22 cellular contexts compared by ENCODE assay signal in genomic region chr2:1621041-1621440, GRCh38.
DNase-seq lines count a peak whose midpoint lies in the region; ATAC-seq and TF ChIP-seq lines count a peak whose summit lies in the region.
"Had no signal": no experiment of that assay in that cellular context is flagged by ENCODE, and none has a peak within 500 bp of the region (broad histone marks: within the 10 kb centered on the region; RNA-seq: fewer than 3 reads in every experiment).

No MANE protein-coding gene starts in this region.

- H3K27ac ChIP-seq in C4-2B (peak overlapping the region; percentile 39), spleen (no peak overlapping the region)
- H3K27ac ChIP-seq: SK-N-MC had no signal

- WGBS in spleen, 5 donors, result 74 to 82% (median 80%) methylated on average over 11 of the region's 11 CpGs

- H3K9me3 Mint-ChIP-seq in chondrocyte (ENCODE audit: low read depth), result no peaks in the 10 kb centered on the region
- H3K9me3 Mint-ChIP-seq: CD8-positive, alpha-beta T cell had no signal

- ATAC-seq in SK-N-SH treated with all-trans-retinoic acid at 6 μM for 48 hours, result no peak
- ATAC-seq: CD8-positive, alpha-beta T cell; GM23338; HCT116; PC-3 had no signal

- no peaks in the 10 kb centered on the region for H3K27me3 ChIP-seq in spleen (replicated peaks in 1 of 7)

- peaks cover 12% of the 10 kb centered on the region for H3K4me1 Mint-ChIP-seq in chondrocyte (ENCODE audit: low read depth)

- H3K9me3 ChIP-seq in spleen, result peaks cover 0 to 3% (median 0%) of the 10 kb centered on the region in 8 donors

- no peaks in the 10 kb centered on the region for H3K36me3 ChIP-seq in spleen

- peaks cover 4% of the 10 kb centered on the region for H3K36me3 Mint-ChIP-seq in chondrocyte (ENCODE audit: low read depth)
- H3K36me3 Mint-ChIP-seq: CD8-positive, alpha-beta T cell had no signal

- TF ChIP-seq CTCF in C4-2B (conservative IDR thresholded peaks at IDR 0.05) (no peak), chondrocyte (IDR thresholded peaks at IDR 0.05) (no peak), spleen (IDR thresholded peaks at IDR 0.05 in 8 of 11, conservative IDR thresholded peaks at IDR 0.05 in 3 of 11) (no peak)

- peak overlapping the region; percentile 41 for H3K27ac Mint-ChIP-seq in chondrocyte (ENCODE audit: unreplicated experiment)
- H3K27ac Mint-ChIP-seq: CD8-positive, alpha-beta T cell; GM23338; IgD-negative memory B cell had no signal

- H3K4me3 Mint-ChIP-seq in chondrocyte (ENCODE audit: unreplicated experiment), result no peak overlapping the region
- H3K4me3 Mint-ChIP-seq: CD8-positive, alpha-beta T cell; GM23338; IgD-negative memory B cell had no signal

- intact Hi-C loops in spleen (cut with DNase I; ENCODE audit: low total_unique reads), result no loop called here

- DNase-seq in Jurkat, Clone E6-1 (ENCODE audit: low read depth, low spot score), result peak; percentile 35
- DNase-seq in chondrocyte (ENCODE audit: low spot score) (peak; percentile 29), spleen (peak; percentile 39), kidney glomerular epithelial cell (lab: John Stamatoyannopoulos, UW) (no peak)
- no peak for DNase-seq in activated CD8-positive, alpha-beta memory T cell treated with anti-CD3 and anti-CD28 coated beads for 24 hours
- DNase-seq: Calu3; CD8-positive, alpha-beta T cell; Karpas-422; NCI-H1417; NCI-H187; NCI-H2107; NCI-H446 treated with DMSO at 0.1 percent for 48 hours; NCI-H526 treated with DMSO at 0.1 percent for 48 hours; PC-3; RPMI8226; SHP77 had no signal

- H3K4me1 ChIP-seq in spleen, result peaks cover 0 to 9% (median 0%) of the 10 kb centered on the region in 6 donors

- TF ChIP-seq POLR2A in spleen (IDR thresholded peaks at IDR 0.05), result no peak

- no peaks in the 10 kb centered on the region for H3K27me3 Mint-ChIP-seq in chondrocyte (ENCODE audit: low read depth)
- H3K27me3 Mint-ChIP-seq: IgD-negative memory B cell had no signal

- no peak overlapping the region for H3K4me3 ChIP-seq in Jurkat, Clone E6-1 (ENCODE audit: low read length)
- no peak overlapping the region for H3K4me3 ChIP-seq in spleen
- H3K4me3 ChIP-seq: GM23338, SK-N-MC had no signal

TF ChIP-seq in SK-N-SH treated with all-trans-retinoic acid at 6 μM for 48 hours, 23 proteins besides CTCF, POLR2A, EP300 and RAD21:
- TF ChIP-seq, protein P1, sequence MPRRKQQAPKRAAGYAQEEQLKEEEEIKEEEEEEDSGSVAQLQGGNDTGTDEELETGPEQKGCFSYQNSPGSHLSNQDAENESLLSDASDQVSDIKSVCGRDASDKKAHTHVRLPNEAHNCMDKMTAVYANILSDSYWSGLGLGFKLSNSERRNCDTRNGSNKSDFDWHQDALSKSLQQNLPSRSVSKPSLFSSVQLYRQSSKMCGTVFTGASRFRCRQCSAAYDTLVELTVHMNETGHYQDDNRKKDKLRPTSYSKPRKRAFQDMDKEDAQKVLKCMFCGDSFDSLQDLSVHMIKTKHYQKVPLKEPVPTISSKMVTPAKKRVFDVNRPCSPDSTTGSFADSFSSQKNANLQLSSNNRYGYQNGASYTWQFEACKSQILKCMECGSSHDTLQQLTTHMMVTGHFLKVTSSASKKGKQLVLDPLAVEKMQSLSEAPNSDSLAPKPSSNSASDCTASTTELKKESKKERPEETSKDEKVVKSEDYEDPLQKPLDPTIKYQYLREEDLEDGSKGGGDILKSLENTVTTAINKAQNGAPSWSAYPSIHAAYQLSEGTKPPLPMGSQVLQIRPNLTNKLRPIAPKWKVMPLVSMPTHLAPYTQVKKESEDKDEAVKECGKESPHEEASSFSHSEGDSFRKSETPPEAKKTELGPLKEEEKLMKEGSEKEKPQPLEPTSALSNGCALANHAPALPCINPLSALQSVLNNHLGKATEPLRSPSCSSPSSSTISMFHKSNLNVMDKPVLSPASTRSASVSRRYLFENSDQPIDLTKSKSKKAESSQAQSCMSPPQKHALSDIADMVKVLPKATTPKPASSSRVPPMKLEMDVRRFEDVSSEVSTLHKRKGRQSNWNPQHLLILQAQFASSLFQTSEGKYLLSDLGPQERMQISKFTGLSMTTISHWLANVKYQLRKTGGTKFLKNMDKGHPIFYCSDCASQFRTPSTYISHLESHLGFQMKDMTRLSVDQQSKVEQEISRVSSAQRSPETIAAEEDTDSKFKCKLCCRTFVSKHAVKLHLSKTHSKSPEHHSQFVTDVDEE (CRISPR knock-in tag; IDR thresholded peaks at IDR 0.05), result no peak
- TF ChIP-seq, protein P2, sequence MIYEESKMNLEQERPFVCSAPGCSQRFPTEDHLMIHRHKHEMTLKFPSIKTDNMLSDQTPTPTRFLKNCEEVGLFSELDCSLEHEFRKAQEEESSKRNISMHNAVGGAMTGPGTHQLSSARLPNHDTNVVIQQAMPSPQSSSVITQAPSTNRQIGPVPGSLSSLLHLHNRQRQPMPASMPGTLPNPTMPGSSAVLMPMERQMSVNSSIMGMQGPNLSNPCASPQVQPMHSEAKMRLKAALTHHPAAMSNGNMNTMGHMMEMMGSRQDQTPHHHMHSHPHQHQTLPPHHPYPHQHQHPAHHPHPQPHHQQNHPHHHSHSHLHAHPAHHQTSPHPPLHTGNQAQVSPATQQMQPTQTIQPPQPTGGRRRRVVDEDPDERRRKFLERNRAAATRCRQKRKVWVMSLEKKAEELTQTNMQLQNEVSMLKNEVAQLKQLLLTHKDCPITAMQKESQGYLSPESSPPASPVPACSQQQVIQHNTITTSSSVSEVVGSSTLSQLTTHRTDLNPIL (CRISPR knock-in tag; IDR thresholded peaks at IDR 0.05; ENCODE audit: low read depth), result no peak
- TF ChIP-seq ESRRG (CRISPR knock-in tag; IDR thresholded peaks at IDR 0.05) (no peak), PPARA (CRISPR knock-in tag; IDR thresholded peaks at IDR 0.05; ENCODE audit: borderline replicate concordance) (no peak), ZC3H10 (CRISPR knock-in tag; IDR thresholded peaks at IDR 0.05) (no peak), RARB (CRISPR knock-in tag; IDR thresholded peaks at IDR 0.05) (no peak), CSDC2 (CRISPR knock-in tag; IDR thresholded peaks at IDR 0.05) (no peak), OSR1 (CRISPR knock-in tag; IDR thresholded peaks at IDR 0.05) (no peak), ISL1 (CRISPR knock-in tag; IDR thresholded peaks at IDR 0.05) (no peak), TOX (CRISPR knock-in tag; IDR thresholded peaks at IDR 0.05; ENCODE audit: borderline replicate concordance) (no peak), SNAI2 (CRISPR knock-in tag; IDR thresholded peaks at IDR 0.05) (no peak), GLIS3 (CRISPR knock-in tag; IDR thresholded peaks at IDR 0.05) (no peak), ZNF565 (CRISPR knock-in tag; conservative IDR thresholded peaks at IDR 0.05; ENCODE audit: low read depth) (no peak), ARNTL (CRISPR knock-in tag; IDR thresholded peaks at IDR 0.05; ENCODE audit: borderline replicate concordance, low read depth) (no peak), BACH2 (CRISPR knock-in tag; IDR thresholded peaks at IDR 0.05; ENCODE audit: borderline replicate concordance) (no peak), ZNF8 (CRISPR knock-in tag; IDR thresholded peaks at IDR 0.05) (no peak), ZNF70 (CRISPR knock-in tag; IDR thresholded peaks at IDR 0.05) (no peak)
- TF ChIP-seq, protein P3, sequence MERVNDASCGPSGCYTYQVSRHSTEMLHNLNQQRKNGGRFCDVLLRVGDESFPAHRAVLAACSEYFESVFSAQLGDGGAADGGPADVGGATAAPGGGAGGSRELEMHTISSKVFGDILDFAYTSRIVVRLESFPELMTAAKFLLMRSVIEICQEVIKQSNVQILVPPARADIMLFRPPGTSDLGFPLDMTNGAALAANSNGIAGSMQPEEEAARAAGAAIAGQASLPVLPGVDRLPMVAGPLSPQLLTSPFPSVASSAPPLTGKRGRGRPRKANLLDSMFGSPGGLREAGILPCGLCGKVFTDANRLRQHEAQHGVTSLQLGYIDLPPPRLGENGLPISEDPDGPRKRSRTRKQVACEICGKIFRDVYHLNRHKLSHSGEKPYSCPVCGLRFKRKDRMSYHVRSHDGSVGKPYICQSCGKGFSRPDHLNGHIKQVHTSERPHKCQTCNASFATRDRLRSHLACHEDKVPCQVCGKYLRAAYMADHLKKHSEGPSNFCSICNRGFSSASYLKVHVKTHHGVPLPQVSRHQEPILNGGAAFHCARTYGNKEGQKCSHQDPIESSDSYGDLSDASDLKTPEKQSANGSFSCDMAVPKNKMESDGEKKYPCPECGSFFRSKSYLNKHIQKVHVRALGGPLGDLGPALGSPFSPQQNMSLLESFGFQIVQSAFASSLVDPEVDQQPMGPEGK (CRISPR knock-in tag; IDR thresholded peaks at IDR 0.05; ENCODE audit: borderline replicate concordance), result no peak
- TF ChIP-seq, protein P4, sequence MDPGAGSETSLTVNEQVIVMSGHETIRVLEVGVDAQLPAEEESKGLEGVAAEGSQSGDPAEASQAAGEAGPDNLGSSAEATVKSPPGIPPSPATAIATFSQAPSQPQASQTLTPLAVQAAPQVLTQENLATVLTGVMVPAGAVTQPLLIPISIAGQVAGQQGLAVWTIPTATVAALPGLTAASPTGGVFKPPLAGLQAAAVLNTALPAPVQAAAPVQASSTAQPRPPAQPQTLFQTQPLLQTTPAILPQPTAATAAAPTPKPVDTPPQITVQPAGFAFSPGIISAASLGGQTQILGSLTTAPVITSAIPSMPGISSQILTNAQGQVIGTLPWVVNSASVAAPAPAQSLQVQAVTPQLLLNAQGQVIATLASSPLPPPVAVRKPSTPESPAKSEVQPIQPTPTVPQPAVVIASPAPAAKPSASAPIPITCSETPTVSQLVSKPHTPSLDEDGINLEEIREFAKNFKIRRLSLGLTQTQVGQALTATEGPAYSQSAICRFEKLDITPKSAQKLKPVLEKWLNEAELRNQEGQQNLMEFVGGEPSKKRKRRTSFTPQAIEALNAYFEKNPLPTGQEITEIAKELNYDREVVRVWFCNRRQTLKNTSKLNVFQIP (CRISPR knock-in tag; IDR thresholded peaks at IDR 0.05; ENCODE audit: borderline replicate concordance, low read depth), result no peak
- TF ChIP-seq, protein P5, sequence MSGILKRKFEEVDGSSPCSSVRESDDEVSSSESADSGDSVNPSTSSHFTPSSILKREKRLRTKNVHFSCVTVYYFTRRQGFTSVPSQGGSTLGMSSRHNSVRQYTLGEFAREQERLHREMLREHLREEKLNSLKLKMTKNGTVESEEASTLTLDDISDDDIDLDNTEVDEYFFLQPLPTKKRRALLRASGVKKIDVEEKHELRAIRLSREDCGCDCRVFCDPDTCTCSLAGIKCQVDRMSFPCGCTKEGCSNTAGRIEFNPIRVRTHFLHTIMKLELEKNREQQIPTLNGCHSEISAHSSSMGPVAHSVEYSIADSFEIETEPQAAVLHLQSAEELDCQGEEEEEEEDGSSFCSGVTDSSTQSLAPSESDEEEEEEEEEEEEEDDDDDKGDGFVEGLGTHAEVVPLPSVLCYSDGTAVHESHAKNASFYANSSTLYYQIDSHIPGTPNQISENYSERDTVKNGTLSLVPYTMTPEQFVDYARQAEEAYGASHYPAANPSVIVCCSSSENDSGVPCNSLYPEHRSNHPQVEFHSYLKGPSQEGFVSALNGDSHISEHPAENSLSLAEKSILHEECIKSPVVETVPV (CRISPR knock-in tag; IDR thresholded peaks at IDR 0.05), result no peak

Comparison
In these comparisons a context has a peak if more than half of its experiments do, and no peak if none do; other contexts are left out.
1. DNase-seq: peak in Jurkat, Clone E6-1 (single experiment), chondrocyte (single experiment) and spleen (single experiment); none in activated CD8-positive, alpha-beta memory T cell treated with anti-CD3 and anti-CD28 coated beads for 24 hours (single experiment) and kidney glomerular epithelial cell (single experiment).